Comparison of ENCODE assay signal across 1 cellular context in the genomic region with DNA sequence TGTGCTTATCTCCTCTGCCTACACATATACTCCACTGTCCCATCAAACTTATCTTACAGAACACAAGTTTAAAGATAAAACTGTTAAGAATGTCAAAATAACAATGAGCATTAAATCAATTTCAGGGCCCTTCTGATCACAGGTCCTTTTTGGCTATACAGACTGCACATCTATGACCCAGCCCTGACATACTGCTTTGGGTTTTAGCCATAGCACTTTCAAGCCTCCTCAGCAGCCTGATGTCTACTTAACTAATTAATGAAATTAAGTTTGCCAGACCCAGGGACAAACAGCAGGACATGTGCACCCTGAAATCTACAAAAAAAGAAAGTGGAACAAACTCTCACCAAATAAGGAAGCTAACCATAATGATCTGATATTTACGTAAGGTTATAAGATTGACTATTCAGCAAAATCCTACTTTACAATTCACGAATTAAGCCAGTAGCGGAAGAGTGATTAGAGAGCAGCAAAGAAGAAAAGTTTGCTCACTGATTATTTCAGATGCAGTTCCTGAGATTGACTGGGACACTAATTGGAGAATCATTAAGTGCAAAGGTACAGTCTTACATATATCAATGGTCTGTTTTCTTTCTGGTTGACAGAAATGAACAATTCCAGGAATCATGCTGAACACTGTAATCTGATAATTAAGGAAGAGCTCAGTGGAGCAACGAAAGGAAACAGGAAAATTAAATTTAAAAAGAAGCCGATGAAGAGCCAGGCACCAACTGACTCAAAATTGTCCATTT.
TF ChIP-seq lines count a peak whose summit lies in the region.

No MANE protein-coding gene starts in this region.

TF ChIP-seq in SK-N-SH, 30 proteins besides CTCF, POLR2A, EP300 and RAD21 (continued from another document):
- TF ChIP-seq, protein P1, sequence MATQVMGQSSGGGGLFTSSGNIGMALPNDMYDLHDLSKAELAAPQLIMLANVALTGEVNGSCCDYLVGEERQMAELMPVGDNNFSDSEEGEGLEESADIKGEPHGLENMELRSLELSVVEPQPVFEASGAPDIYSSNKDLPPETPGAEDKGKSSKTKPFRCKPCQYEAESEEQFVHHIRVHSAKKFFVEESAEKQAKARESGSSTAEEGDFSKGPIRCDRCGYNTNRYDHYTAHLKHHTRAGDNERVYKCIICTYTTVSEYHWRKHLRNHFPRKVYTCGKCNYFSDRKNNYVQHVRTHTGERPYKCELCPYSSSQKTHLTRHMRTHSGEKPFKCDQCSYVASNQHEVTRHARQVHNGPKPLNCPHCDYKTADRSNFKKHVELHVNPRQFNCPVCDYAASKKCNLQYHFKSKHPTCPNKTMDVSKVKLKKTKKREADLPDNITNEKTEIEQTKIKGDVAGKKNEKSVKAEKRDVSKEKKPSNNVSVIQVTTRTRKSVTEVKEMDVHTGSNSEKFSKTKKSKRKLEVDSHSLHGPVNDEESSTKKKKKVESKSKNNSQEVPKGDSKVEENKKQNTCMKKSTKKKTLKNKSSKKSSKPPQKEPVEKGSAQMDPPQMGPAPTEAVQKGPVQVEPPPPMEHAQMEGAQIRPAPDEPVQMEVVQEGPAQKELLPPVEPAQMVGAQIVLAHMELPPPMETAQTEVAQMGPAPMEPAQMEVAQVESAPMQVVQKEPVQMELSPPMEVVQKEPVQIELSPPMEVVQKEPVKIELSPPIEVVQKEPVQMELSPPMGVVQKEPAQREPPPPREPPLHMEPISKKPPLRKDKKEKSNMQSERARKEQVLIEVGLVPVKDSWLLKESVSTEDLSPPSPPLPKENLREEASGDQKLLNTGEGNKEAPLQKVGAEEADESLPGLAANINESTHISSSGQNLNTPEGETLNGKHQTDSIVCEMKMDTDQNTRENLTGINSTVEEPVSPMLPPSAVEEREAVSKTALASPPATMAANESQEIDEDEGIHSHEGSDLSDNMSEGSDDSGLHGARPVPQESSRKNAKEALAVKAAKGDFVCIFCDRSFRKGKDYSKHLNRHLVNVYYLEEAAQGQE (IDR thresholded peaks at IDR 0.05; ENCODE audit: low read depth, low read length): no peak
- TF ChIP-seq FOSL2 (IDR thresholded peaks at IDR 0.05; ENCODE audit: borderline replicate concordance, low read depth) (no peak), SIN3A (IDR thresholded peaks at IDR 0.05; ENCODE audit: borderline replicate concordance, low read depth, low read length) (no peak), FOXM1 (IDR thresholded peaks at IDR 0.05; ENCODE audit: low read depth) (peak; percentile 51; the same call in 1 of the 2 replicates), NRF1 (IDR thresholded peaks at IDR 0.05; ENCODE audit: low read depth, low read length) (no peak), MXI1 (IDR thresholded peaks at IDR 0.05; ENCODE audit: low read depth, low read length) (no peak; the same call in 1 of the 2 replicates)
- TF ChIP-seq, protein P2, sequence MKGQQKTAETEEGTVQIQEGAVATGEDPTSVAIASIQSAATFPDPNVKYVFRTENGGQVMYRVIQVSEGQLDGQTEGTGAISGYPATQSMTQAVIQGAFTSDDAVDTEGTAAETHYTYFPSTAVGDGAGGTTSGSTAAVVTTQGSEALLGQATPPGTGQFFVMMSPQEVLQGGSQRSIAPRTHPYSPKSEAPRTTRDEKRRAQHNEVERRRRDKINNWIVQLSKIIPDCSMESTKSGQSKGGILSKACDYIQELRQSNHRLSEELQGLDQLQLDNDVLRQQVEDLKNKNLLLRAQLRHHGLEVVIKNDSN (IDR thresholded peaks at IDR 0.05; ENCODE audit: borderline replicate concordance, low read depth): no peak
